1 cellular context compared by ENCODE assay signal in genomic region chr22:46528121-46528610, GRCh38.
TF ChIP-seq lines count a peak whose summit lies in the region.

No MANE protein-coding gene starts in this region.

TF ChIP-seq in GM23338, 12 proteins besides CTCF, POLR2A, EP300 and RAD21 (continued from another document):
- TF ChIP-seq ZNF114 (CRISPR knock-in tag; IDR thresholded peaks at IDR 0.05) (no peak), ZNF331 (CRISPR knock-in tag; IDR thresholded peaks at IDR 0.05; ENCODE audit: low read depth) (no peak)
